ENCODE assay signal across 12 cellular contexts in the genomic region with DNA sequence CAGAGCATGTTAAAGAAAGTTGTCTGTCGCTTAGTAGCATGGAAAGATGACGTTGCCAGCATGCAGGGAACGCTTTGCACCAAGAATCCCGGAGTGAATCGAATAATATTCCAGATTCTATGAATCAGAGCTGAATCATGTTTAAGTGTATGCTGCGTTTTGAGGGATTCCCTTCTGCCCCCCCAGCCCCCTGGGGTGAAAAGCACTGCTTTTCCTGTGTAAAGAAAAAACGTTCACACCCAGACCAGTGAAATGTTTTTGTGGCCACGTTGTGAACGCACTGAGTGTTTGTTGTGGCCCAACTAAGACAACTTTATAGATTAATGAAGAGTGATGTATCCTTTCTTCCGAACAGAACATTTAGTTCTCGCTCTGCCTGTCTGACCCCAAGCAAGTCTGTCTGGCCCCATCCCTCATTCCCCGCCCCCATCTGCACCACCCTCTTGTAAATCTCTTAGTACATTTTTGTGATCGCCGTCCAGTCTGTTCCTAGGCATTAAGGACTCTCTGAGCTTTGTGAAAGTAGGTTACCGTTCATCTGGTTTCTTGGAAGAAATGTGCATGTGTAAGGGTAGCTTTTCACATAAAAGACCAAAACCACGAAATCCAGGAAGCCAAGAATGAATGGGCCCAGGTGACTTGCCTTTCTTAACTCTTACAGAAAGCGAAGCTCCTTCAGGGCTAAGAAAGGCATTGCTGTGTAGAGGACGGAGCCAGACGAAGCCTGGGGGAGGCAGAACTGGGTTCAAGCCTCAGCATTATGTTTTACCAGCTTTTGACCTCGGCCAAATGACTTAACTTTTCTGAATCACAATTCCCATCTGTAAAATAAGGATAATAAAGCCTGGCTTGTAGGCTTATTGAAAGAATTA.
DNase-seq lines count a peak whose midpoint lies in the region; ATAC-seq, FAIRE-seq and TF ChIP-seq lines count a peak whose summit lies in the region.
"Had no signal": no experiment of that assay in that cellular context is flagged by ENCODE, and none has a peak within 500 bp of the region (broad histone marks: within the 10 kb centered on the region; RNA-seq: fewer than 3 reads in every experiment).

No MANE protein-coding gene starts in this region.

- no peaks in the 10 kb centered on the region for H3K9me3 Mint-ChIP-seq in naive thymus-derived CD4-positive, alpha-beta T cell

- peak overlapping the region; percentile 45 to 52; a peak in 3 of 6 replicates for H3K27ac ChIP-seq in A549
- no peak overlapping the region for H3K27ac ChIP-seq in naive thymus-derived CD4-positive, alpha-beta T cell (ENCODE audit: low read depth, low read length)
- H3K27ac ChIP-seq in aorta (ENCODE audit: low read depth in 1 of 2, low read length in 2 of 2): peak overlapping the region in 1 of 2 donors; percentile 56
- H3K27ac ChIP-seq: SK-N-MC had no signal

- ATAC-seq in A549: peak in 1 of 2 experiments; percentile 51; a peak in 3 of 6 replicates
- peak; percentile 76 for ATAC-seq in naive thymus-derived CD4-positive, alpha-beta T cell
- no peak for ATAC-seq in HG03045 (IDR thresholded peaks at IDR 0.05; ENCODE audit: unreplicated experiment)
- no peak for ATAC-seq in aorta (ENCODE audit: low FRiP score)

- no peak for TF ChIP-seq POLR2A in A549 (IDR thresholded peaks at IDR 0.05; ENCODE audit: low read length)

- CTCF ChIA-PET in A549 (lab: Yijun Ruan, JAX): interaction anchor here (0.7 to 2.4 kb wide), 13 partner anchors 9 to 166 kb away, joined by 3 to 14 read pairs (median 3); a partner anchor contains a TSS
- CTCF ChIA-PET in naive thymus-derived CD4-positive, alpha-beta T cell (lab: Charles Lee): no interaction called here

- DNase-seq in A549 (ENCODE audit: low read depth in 1 of 2, low spot score in 1 of 2) (no peak), HT1080 (ENCODE audit: low read depth) (peak; percentile 89), astrocyte of the hippocampus (ENCODE audit: low read depth, low spot score) (peak; percentile 92), aorta (no peak), NCI-H1105 treated with DMSO at 0.1 percent for 48 hours (lab: John Stamatoyannopoulos, UW) (no peak), SHP77 treated with DMSO at 0.1 percent for 48 hours (lab: John Stamatoyannopoulos, UW) (no peak)
- no peak for DNase-seq in naive thymus-derived CD4-positive, alpha-beta T cell
- DNase-seq: DMS53, mammary epithelial cell had no signal

- peaks cover 0 to 4% of the 10 kb centered on the region in 2 donors for H3K27me3 ChIP-seq in naive thymus-derived CD4-positive, alpha-beta T cell (ENCODE audit: control insufficient read depth in 2 of 2, insufficient read depth in 2 of 2, low read length in 2 of 2)
- H3K27me3 ChIP-seq in aorta (ENCODE audit: control insufficient read depth in 1 of 2, insufficient read depth in 2 of 2, low read length in 1 of 2): no peaks in the 10 kb centered on the region

- H3K36me3 Mint-ChIP-seq in naive thymus-derived CD4-positive, alpha-beta T cell: peaks cover 0 to 4% (median 0%) of the 10 kb centered on the region in 5 donors

- no peaks in the 10 kb centered on the region for H3K9me3 ChIP-seq in A549
- H3K9me3 ChIP-seq in naive thymus-derived CD4-positive, alpha-beta T cell (ENCODE audit: control insufficient read depth in 2 of 3, low read length in 3 of 3): no peaks in the 10 kb centered on the region
- no peaks in the 10 kb centered on the region for H3K9me3 ChIP-seq in aorta (ENCODE audit: control insufficient read depth, low read length)

- H3K27ac Mint-ChIP-seq in naive thymus-derived CD4-positive, alpha-beta T cell: peak overlapping the region in 1 of 9 donors; percentile 7

- H3K4me3 Mint-ChIP-seq in naive thymus-derived CD4-positive, alpha-beta T cell: peak overlapping the region in 1 of 10 donors; percentile 40

- no peaks in the 10 kb centered on the region for H3K36me3 ChIP-seq in naive thymus-derived CD4-positive, alpha-beta T cell (ENCODE audit: control insufficient read depth in 2 of 3, insufficient read depth in 3 of 3, low read length in 3 of 3)
- H3K36me3 ChIP-seq in aorta (ENCODE audit: control insufficient read depth in 1 of 2, insufficient read depth in 2 of 2, low read length in 1 of 2): no peaks in the 10 kb centered on the region

- peaks cover 0 to 30% (median 3%) of the 10 kb centered on the region in 7 donors for H3K4me1 Mint-ChIP-seq in naive thymus-derived CD4-positive, alpha-beta T cell

- peaks cover 0 to 30% (median 11%) of the 10 kb centered on the region in 5 donors for H3K27me3 Mint-ChIP-seq in naive thymus-derived CD4-positive, alpha-beta T cell

- no peak for FAIRE-seq in A549 (lab: Jason Lieb, UNC)
- FAIRE-seq: colon had no signal

- peaks cover 30% of the 10 kb centered on the region for H3K4me1 ChIP-seq in A549
- peaks cover 0 to 17% of the 10 kb centered on the region in 2 donors for H3K4me1 ChIP-seq in naive thymus-derived CD4-positive, alpha-beta T cell (ENCODE audit: control insufficient read depth in 2 of 2, insufficient read depth in 2 of 2, low read length in 2 of 2)
- peaks cover 10 to 12% of the 10 kb centered on the region in 2 donors for H3K4me1 ChIP-seq in aorta (ENCODE audit: control insufficient read depth in 1 of 2, insufficient read depth in 2 of 2, low read length in 2 of 2)

- no peak for TF ChIP-seq RAD21 in A549 (conservative IDR thresholded peaks at IDR 0.05 in 1 of 2, IDR thresholded peaks at IDR 0.05 in 1 of 2)

- peak overlapping the region; percentile 46 for H3K4me2 ChIP-seq in A549

- TF ChIP-seq CTCF in A549 (IDR thresholded peaks at IDR 0.05): no peak

- WGBS in A549 (ENCODE audit: missing lambda C conversion rate): 56% methylated on average over 20 of the region's 20 CpGs
- 47 to 51% methylated on average over 20 of the region's 20 CpGs for WGBS in aorta, 2 donors

- no peak for TF ChIP-seq EP300 in A549 (IDR thresholded peaks at IDR 0.05)

- H3K4me3 ChIP-seq in A549 (no peak overlapping the region), aorta (ENCODE audit: low read length in 2 of 2) (no peak overlapping the region)
- H3K4me3 ChIP-seq in naive thymus-derived CD4-positive, alpha-beta T cell (ENCODE audit: low read length): no peak overlapping the region
- H3K4me3 ChIP-seq: SK-N-MC had no signal

- POLR2A ChIA-PET in A549 (lab: Yijun Ruan, JAX): no interaction called here
- POLR2A ChIA-PET in naive thymus-derived CD4-positive, alpha-beta T cell (lab: Charles Lee): no interaction called here

- intact Hi-C loops in naive thymus-derived CD4-positive, alpha-beta T cell (cut with micrococcal nuclease): no loop called here
- intact Hi-C loops in aorta (cut with DNase I): no loop called here

TF ChIP-seq in A549, 52 proteins besides CTCF, POLR2A, EP300 and RAD21:
- TF ChIP-seq FOSL2 (IDR thresholded peaks at IDR 0.05): peak; percentile 28; the same call in 1 of the 2 replicates
- no peak for TF ChIP-seq FOSL2 (CRISPR knock-in tag; IDR thresholded peaks at IDR 0.05)
- no peak for TF ChIP-seq MAZ (IDR thresholded peaks at IDR 0.05; ENCODE audit: borderline replicate concordance, low read depth, low read length)

Comparison
In these comparisons a context has a peak if more than half of its experiments do, and no peak if none do; other contexts are left out.
1. DNase-seq: peak in HT1080 (single experiment) and astrocyte of the hippocampus (single experiment); none in A549 (0 of 2), naive thymus-derived CD4-positive, alpha-beta T cell (0 of 9), aorta (0 of 2), NCI-H1105 treated with DMSO at 0.1 percent for 48 hours (single experiment) and SHP77 treated with DMSO at 0.1 percent for 48 hours (single experiment).